Comparison of ENCODE assay signal across 2 cellular contexts in genomic region chr11:32861850-32862577, GRCh38.
TF ChIP-seq lines count a peak whose summit lies in the region.

No MANE protein-coding gene starts in this region.

TF ChIP-seq in GM23338, 12 proteins besides CTCF, POLR2A, EP300 and RAD21:
- TF ChIP-seq ETS1 (IDR thresholded peaks at IDR 0.05) = no peak
- TF ChIP-seq POLR2AphosphoS5 (IDR thresholded peaks at IDR 0.05; ENCODE audit: low read depth) = no peak
- no peak for TF ChIP-seq ZNF331 (CRISPR knock-in tag; IDR thresholded peaks at IDR 0.05; ENCODE audit: low read depth)
- no peak for TF ChIP-seq STAT1 (IDR thresholded peaks at IDR 0.05; ENCODE audit: unreplicated experiment)
- no peak for TF ChIP-seq EZH2phosphoT487 (IDR thresholded peaks at IDR 0.05; ENCODE audit: unreplicated experiment)
- no peak for TF ChIP-seq ZNF462 (CRISPR knock-in tag; IDR thresholded peaks at IDR 0.05)
- no peak for TF ChIP-seq EZH2 (IDR thresholded peaks at IDR 0.05; ENCODE audit: low read depth, unreplicated experiment)
- TF ChIP-seq CREB1 (CRISPR knock-in tag; IDR thresholded peaks at IDR 0.05; ENCODE audit: low read depth) = no peak
- no peak for TF ChIP-seq REST (IDR thresholded peaks at IDR 0.05; ENCODE audit: unreplicated experiment)
- no peak for TF ChIP-seq ZNF114 (CRISPR knock-in tag; IDR thresholded peaks at IDR 0.05)
- no peak for TF ChIP-seq JUNB (IDR thresholded peaks at IDR 0.05; ENCODE audit: unreplicated experiment)
- TF ChIP-seq NANOG (IDR thresholded peaks at IDR 0.05; ENCODE audit: borderline replicate concordance) = no peak

TF ChIP-seq in K562, 482 proteins besides CTCF, POLR2A, EP300 and RAD21:
- no peak for TF ChIP-seq CHD7 (IDR thresholded peaks at IDR 0.05; ENCODE audit: low read depth, low read length)
- no peak for TF ChIP-seq PTTG1 (tag; IDR thresholded peaks at IDR 0.05; ENCODE audit: low read depth)
- no peak for TF ChIP-seq SP1 (CRISPR knock-in tag; IDR thresholded peaks at IDR 0.05)
- TF ChIP-seq SMAD3 (CRISPR knock-in tag; conservative IDR thresholded peaks at IDR 0.05) = no peak
- TF ChIP-seq TCF15 (CRISPR knock-in tag; IDR thresholded peaks at IDR 0.05) = no peak
- TF ChIP-seq ARHGAP35 (IDR thresholded peaks at IDR 0.05; ENCODE audit: partially characterized antibody) = no peak
- TF ChIP-seq PML (IDR thresholded peaks at IDR 0.05; ENCODE audit: low read length) = no peak
- no peak for TF ChIP-seq NR4A1 (CRISPR knock-in tag; IDR thresholded peaks at IDR 0.05)
- no peak for TF ChIP-seq NR4A1 (tag; IDR thresholded peaks at IDR 0.05)
- TF ChIP-seq HDAC2 (IDR thresholded peaks at IDR 0.05) = no peak
- TF ChIP-seq RFX1 (IDR thresholded peaks at IDR 0.05) = no peak
- no peak for TF ChIP-seq IRF1 (CRISPR knock-in tag; IDR thresholded peaks at IDR 0.05; ENCODE audit: borderline replicate concordance)
- no peak for TF ChIP-seq RREB1 (CRISPR knock-in tag; IDR thresholded peaks at IDR 0.05)
- TF ChIP-seq FOXK1 (CRISPR knock-in tag; IDR thresholded peaks at IDR 0.05; ENCODE audit: borderline replicate concordance) = no peak
- TF ChIP-seq CBFA2T3 (IDR thresholded peaks at IDR 0.05) = no peak
- no peak for TF ChIP-seq CEBPB (tag; IDR thresholded peaks at IDR 0.05)
- TF ChIP-seq NFXL1 (CRISPR knock-in tag; IDR thresholded peaks at IDR 0.05) = no peak
- no peak for TF ChIP-seq ATF7 (IDR thresholded peaks at IDR 0.05)
